12 cellular contexts compared by ENCODE assay signal in genomic region chr4:98517444-98518021, GRCh38.
DNase-seq lines count a peak whose midpoint lies in the region; ATAC-seq and TF ChIP-seq lines count a peak whose summit lies in the region.
"Had no signal": no experiment of that assay in that cellular context is flagged by ENCODE, and none has a peak within 500 bp of the region (broad histone marks: within the 10 kb centered on the region; RNA-seq: fewer than 3 reads in every experiment).

No MANE protein-coding gene starts in this region.

- H3K27me3 ChIP-seq in GM23248 (replicated peaks; ENCODE audit: insufficient read depth) (no peaks in the 10 kb centered on the region), PC-9 (ENCODE audit: insufficient read depth, low read depth) (no peaks in the 10 kb centered on the region)
- H3K27me3 ChIP-seq: ascending aorta had no signal

- no peaks in the 10 kb centered on the region for H3K36me3 ChIP-seq in GM23248 (ENCODE audit: low read depth)
- no peaks in the 10 kb centered on the region for H3K36me3 ChIP-seq in PC-9 (ENCODE audit: low read depth)
- H3K36me3 ChIP-seq: ascending aorta had no signal

- in situ Hi-C loops in GM23248 (cut with MboI) = no loop called here

- H3K27me3 Mint-ChIP-seq in mesothelial cell of epicardium (ENCODE audit: low read depth) = no peaks in the 10 kb centered on the region
- H3K27me3 Mint-ChIP-seq: CD4-positive, alpha-beta memory T cell had no signal

- 64 to 67% methylated on average over 2 of the region's 2 CpGs for WGBS in GM23248 (ENCODE audit: low coverage in 1 of 2, low lambda C conversion rate in 2 of 2, missing lambda C conversion rate in 2 of 2), 2 experiments

- no peak for ATAC-seq in GM18868 (IDR thresholded peaks at IDR 0.05; ENCODE audit: unreplicated experiment)

- POLR2A ChIA-PET in PC-9 (lab: Charles Lee; ENCODE audit: unreplicated experiment) = no interaction called here

- H3K9me3 ChIP-seq in GM23248 (ENCODE audit: low read depth) = no peaks in the 10 kb centered on the region
- no peaks in the 10 kb centered on the region; the same call in 1 of the 2 replicates for H3K9me3 ChIP-seq in PC-9 (ENCODE audit: insufficient read depth, low read depth)
- H3K9me3 ChIP-seq: ascending aorta had no signal

- H3K27ac ChIP-seq in GM23248 (peak overlapping the region; percentile 91), PC-9 (no peak overlapping the region)
- H3K27ac ChIP-seq: ascending aorta, SK-N-MC had no signal

- H3K36me3 Mint-ChIP-seq in mesothelial cell of epicardium = no peaks in the 10 kb centered on the region

- H3K4me3 Mint-ChIP-seq in mesothelial cell of epicardium = no peak overlapping the region
- H3K4me3 Mint-ChIP-seq: CD4-positive, alpha-beta memory T cell had no signal

- no peaks in the 10 kb centered on the region for H3K9me2 ChIP-seq in GM23248 (ENCODE audit: insufficient read depth)
- H3K9me2 ChIP-seq in PC-9 (ENCODE audit: insufficient read depth) = no peaks in the 10 kb centered on the region

- DNase-seq in GM23248 = no peak
- peak; percentile 71 for DNase-seq in LNCaP clone FGC (ENCODE audit: low read depth)
- peak; percentile 23 to 78 for DNase-seq in cardiac fibroblast (ENCODE audit: low read depth in 2 of 2)
- DNase-seq in mesothelial cell of epicardium (ENCODE audit: low spot score in 2 of 2, unreplicated experiment in 2 of 2) = no peak
- no peak for DNase-seq in PC-9
- no peak for DNase-seq in NCI-H2196 (lab: John Stamatoyannopoulos, UW; ENCODE audit: unreplicated experiment)
- DNase-seq in GM10266 (ENCODE audit: extremely low spot score) = no peak
- DNase-seq: activated CD4-positive, CD25-positive, alpha-beta regulatory T cell; CD4-positive, alpha-beta memory T cell had no signal

- H3K27ac Mint-ChIP-seq in mesothelial cell of epicardium = peak overlapping the region; percentile 65

- no peak overlapping the region for H3K9ac ChIP-seq in GM23248

- H3K4me1 Mint-ChIP-seq in mesothelial cell of epicardium = peaks cover 56% of the 10 kb centered on the region

- no peaks in the 10 kb centered on the region for H4K20me1 ChIP-seq in GM23248 (ENCODE audit: insufficient read depth)
- H4K20me1 ChIP-seq in PC-9 (ENCODE audit: insufficient read depth) = no peaks in the 10 kb centered on the region

- H2AFZ ChIP-seq in GM23248 (no peak overlapping the region), PC-9 (no peak overlapping the region)

- CTCF ChIA-PET in PC-9 (lab: Charles Lee) = no interaction called here

- H3K9me3 Mint-ChIP-seq in mesothelial cell of epicardium = peaks cover 4% of the 10 kb centered on the region

- H3F3A ChIP-seq in GM23248 (ENCODE audit: insufficient read depth) = peaks cover 61% of the 10 kb centered on the region
- H3F3A ChIP-seq in PC-9 (ENCODE audit: insufficient read depth, low read depth) = no peaks in the 10 kb centered on the region

- H3K4me1 ChIP-seq in GM23248 (ENCODE audit: insufficient read depth) = peaks cover 68% of the 10 kb centered on the region
- peaks cover 14% of the 10 kb centered on the region for H3K4me1 ChIP-seq in PC-9 (replicated peaks; ENCODE audit: insufficient read depth)
- H3K4me1 ChIP-seq: ascending aorta had no signal

- intact Hi-C loops in PC-9 (cut with micrococcal nuclease; ENCODE audit: unreplicated experiment) = no loop called here

- BruUV-seq in PC-9 (replicated peaks; lab: Mats Ljungman, UMichigan) = no TSS peak

- H3K79me2 ChIP-seq in GM23248 (ENCODE audit: insufficient read depth) (peaks cover 95% of the 10 kb centered on the region), PC-9 (ENCODE audit: low read depth) (no peaks in the 10 kb centered on the region)

- H3K4me3 ChIP-seq in GM23248 = no peak overlapping the region
- no peak overlapping the region for H3K4me3 ChIP-seq in LNCaP clone FGC (ENCODE audit: low read depth, low read length)
- no peak overlapping the region for H3K4me3 ChIP-seq in cardiac fibroblast (replicated peaks in 1 of 2; ENCODE audit: low read depth in 2 of 2, low read length in 2 of 2)
- no peak overlapping the region for H3K4me3 ChIP-seq in PC-9
- H3K4me3 ChIP-seq: ascending aorta, SK-N-MC had no signal

- H3K4me2 ChIP-seq in GM23248 (ENCODE audit: unreplicated experiment) = peak overlapping the region; percentile 47
- H3K4me2 ChIP-seq in PC-9 = no peak overlapping the region

- TF ChIP-seq CTCF in LNCaP clone FGC (IDR thresholded peaks at IDR 0.05; ENCODE audit: control insufficient read depth, extremely low read depth, insufficient read depth) (no peak), cardiac fibroblast (IDR thresholded peaks at IDR 0.05; ENCODE audit: low read depth, low read length) (no peak), mesothelial cell of epicardium (IDR thresholded peaks at IDR 0.05; ENCODE audit: unreplicated experiment) (no peak), PC-9 (conservative IDR thresholded peaks at IDR 0.05) (no peak), GM10266 (IDR thresholded peaks at IDR 0.05; ENCODE audit: control insufficient read depth, insufficient read depth, low read depth, missing control alignments) (no peak)

Comparison
In these comparisons a context has a peak if more than half of its experiments do, and no peak if none do; other contexts are left out.
1. DNase-seq: peak in LNCaP clone FGC (single experiment) and cardiac fibroblast (2 of 2); none in GM23248 (single experiment), mesothelial cell of epicardium (0 of 2), PC-9 (0 of 2), NCI-H2196 (single experiment) and GM10266 (single experiment).